11 cellular contexts compared by ENCODE assay signal in the genomic region with DNA sequence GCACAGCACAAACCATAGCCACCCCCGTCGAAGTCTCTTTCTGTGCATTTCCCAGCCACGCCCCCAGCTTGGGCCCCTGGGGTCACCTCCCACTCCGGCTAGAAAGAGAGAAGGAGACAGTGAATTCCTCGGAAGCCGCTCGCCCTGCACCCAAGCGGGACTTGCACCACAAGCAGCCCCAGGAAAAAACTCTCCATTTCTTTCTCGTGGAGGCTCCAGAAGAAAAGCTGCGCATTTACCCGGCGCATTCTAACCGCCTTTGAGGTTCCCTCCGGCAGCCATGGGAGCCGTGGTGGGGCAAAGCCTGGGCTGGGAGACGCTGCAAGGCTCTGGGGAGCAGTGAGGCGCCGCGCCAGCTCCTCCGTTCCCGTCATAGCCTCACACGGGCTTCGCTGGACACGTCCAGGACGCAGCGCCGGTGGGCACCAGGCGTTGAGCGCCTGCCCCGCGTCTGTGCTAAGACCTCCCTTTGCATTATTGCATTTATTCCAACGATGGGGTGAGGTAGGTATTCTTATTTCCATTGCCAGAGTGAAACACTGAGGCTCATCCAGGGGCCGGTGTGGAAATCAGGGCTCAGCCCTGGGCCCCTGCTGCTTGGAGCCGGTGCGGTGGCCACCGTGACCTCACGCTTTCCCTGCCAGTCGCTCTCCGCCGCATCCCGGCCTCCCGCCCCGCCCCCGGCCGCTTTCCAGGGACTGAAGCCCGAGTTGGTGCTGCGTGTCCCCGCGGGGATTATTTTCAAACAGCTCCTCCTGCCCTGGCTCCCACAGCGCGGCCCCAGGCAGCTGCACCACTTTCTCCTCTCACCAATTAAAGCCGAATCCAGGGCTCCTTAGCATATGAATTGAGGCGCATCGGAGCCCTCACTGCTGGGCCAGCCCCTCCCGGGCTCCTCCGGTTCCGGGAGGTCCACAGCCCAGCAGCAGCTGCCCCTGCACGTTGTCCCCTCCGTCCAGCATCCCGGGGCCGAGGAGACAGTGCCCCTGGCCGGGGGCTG.
DNase-seq lines count a peak whose midpoint lies in the region; ATAC-seq and TF ChIP-seq lines count a peak whose summit lies in the region.
"Had no signal": no experiment of that assay in that cellular context is flagged by ENCODE, and none has a peak within 500 bp of the region (broad histone marks: within the 10 kb centered on the region; RNA-seq: fewer than 3 reads in every experiment).

No MANE protein-coding gene starts in this region.

- peaks cover 4% of the 10 kb centered on the region for H3K79me2 ChIP-seq in trophoblast cell (ENCODE audit: control insufficient read depth, insufficient read depth, low read length, poor library complexity)

- peak overlapping the region; percentile 89 for H4K91ac ChIP-seq in trophoblast cell (ENCODE audit: low read depth, low read length)

- peaks cover 6% of the 10 kb centered on the region for H3K79me1 ChIP-seq in trophoblast cell (ENCODE audit: low read length)

- CTCF ChIA-PET in WTC11 (lab: Charles Lee), result interaction anchor here (1.7 kb wide), 1 partner anchor 170 kb away, joined by 3 read pairs; no protein-coding TSS in a partner anchor

- H2AK5ac ChIP-seq in trophoblast cell (ENCODE audit: low read length), result no peak overlapping the region

- peak overlapping the region; percentile 76 for H3K18ac ChIP-seq in trophoblast cell (ENCODE audit: low read length)

- peak overlapping the region; percentile 91 for H3K4me2 ChIP-seq in trophoblast cell (ENCODE audit: low read length)
- H3K4me2 ChIP-seq: KMS-11 had no signal

- H2BK120ac ChIP-seq in trophoblast cell (ENCODE audit: insufficient read depth, low read length, poor library complexity), result peak overlapping the region; percentile 79

- peaks cover 43% of the 10 kb centered on the region for H3K4me1 Mint-ChIP-seq in WTC11
- H3K4me1 Mint-ChIP-seq: central memory CD8-positive, alpha-beta T cell had no signal

- H2AFZ ChIP-seq in trophoblast cell (ENCODE audit: insufficient read depth, low read length, poor library complexity), result peak overlapping the region; percentile 79

- H4K12ac ChIP-seq in trophoblast cell (ENCODE audit: low read depth, low read length), result no peak overlapping the region

- H2BK12ac ChIP-seq in trophoblast cell (ENCODE audit: low read length), result peak overlapping the region; percentile 81

- peaks cover 20% of the 10 kb centered on the region for H3K27me3 Mint-ChIP-seq in WTC11 (ENCODE audit: low read depth)

- POLR2A ChIA-PET in WTC11 (lab: Charles Lee), result interaction anchor here (0.8 to 2.0 kb wide), 2 partner anchors 21 to 181 kb away, joined by 3 to 4 read pairs; no protein-coding TSS in a partner anchor

- WGBS in trophoblast cell (ENCODE audit: extremely low coverage, insufficient coverage, insufficient read length), result no CpG with 5 or more reads among the region's 62 CpGs

- no peaks in the 10 kb centered on the region for H3K36me3 ChIP-seq in H7 (replicated peaks; ENCODE audit: control insufficient read depth, insufficient read depth, low read length)
- H3K36me3 ChIP-seq in trophoblast cell (ENCODE audit: control insufficient read depth in 1 of 2, insufficient read depth in 2 of 2, low read length in 2 of 2), result no peaks in the 10 kb centered on the region

- peak overlapping the region; percentile 40 for H3K4ac ChIP-seq in trophoblast cell (ENCODE audit: low read depth, low read length)

- H3K4me3 ChIP-seq in H7 (ENCODE audit: insufficient read depth, low read depth, low read length) (peak overlapping the region; percentile 53), trophoblast cell (ENCODE audit: low read depth, low read length) (peak overlapping the region; percentile 68)

- peak; percentile 85 for ATAC-seq in WTC11
- ATAC-seq in HG02973 (IDR thresholded peaks at IDR 0.05; ENCODE audit: unreplicated experiment), result no peak

- H2BK5ac ChIP-seq in trophoblast cell (ENCODE audit: low read depth, low read length, poor library complexity), result peak overlapping the region; percentile 53

- H3K27me3 ChIP-seq in H7 (ENCODE audit: control insufficient read depth, insufficient read depth, low read length) (peaks cover 7% of the 10 kb centered on the region), trophoblast cell (ENCODE audit: insufficient read depth, low read length) (no peaks in the 10 kb centered on the region)

- H3K27ac Mint-ChIP-seq in WTC11, result peak overlapping the region; percentile 89

- no peaks in the 10 kb centered on the region for H3K9me3 ChIP-seq in trophoblast cell (ENCODE audit: insufficient read depth, low read depth, low read length)

- TF ChIP-seq CTCF in WTC11 (IDR thresholded peaks at IDR 0.05), result no peak

- H3K27ac ChIP-seq in trophoblast cell (ENCODE audit: low read depth, low read length), result peak overlapping the region; percentile 6
- H3K27ac ChIP-seq: KMS-11 had no signal

- H4K8ac ChIP-seq in trophoblast cell (ENCODE audit: low read depth, low read length), result peak overlapping the region; percentile 61

- H3K36me3 Mint-ChIP-seq in WTC11, result no peaks in the 10 kb centered on the region

- H3K14ac ChIP-seq in trophoblast cell (ENCODE audit: low read length), result peak overlapping the region; percentile 76

- H3K4me3 Mint-ChIP-seq in WTC11, result peak overlapping the region; percentile 78
- H3K4me3 Mint-ChIP-seq: central memory CD8-positive, alpha-beta T cell had no signal

- H3K9ac ChIP-seq in trophoblast cell (ENCODE audit: low read length), result peak overlapping the region; percentile 72
- H3K9ac ChIP-seq: KMS-11 had no signal

- peak; percentile 92 for DNase-seq in H7
- peak; percentile 79 for DNase-seq in WTC11 (ENCODE audit: low spot score)
- DNase-seq in hippocampal formation (lab: John Stamatoyannopoulos, UW), result peak; percentile 25 to 60
- DNase-seq in trophoblast cell, result no peak
- no peak for DNase-seq in NCI-H1930 (lab: John Stamatoyannopoulos, UW)
- no peak for DNase-seq in NCI-H446 (lab: John Stamatoyannopoulos, UW)
- no peak for DNase-seq in H4 (ENCODE audit: low spot score)
- DNase-seq: T1000 had no signal

- H3K4me1 ChIP-seq in trophoblast cell (ENCODE audit: control insufficient read depth in 1 of 2, insufficient read depth in 2 of 2, low read length in 2 of 2), result peaks cover 45 to 46% of the 10 kb centered on the region in 2 experiments

- H3K9me3 Mint-ChIP-seq in WTC11, result no peaks in the 10 kb centered on the region
- H3K9me3 Mint-ChIP-seq: central memory CD8-positive, alpha-beta T cell had no signal

- no peak overlapping the region for H3K23ac ChIP-seq in trophoblast cell (ENCODE audit: low read length)

TF ChIP-seq in WTC11, 78 proteins besides CTCF, POLR2A, EP300 and RAD21 (continues in another document):
- TF ChIP-seq ZNF396 (CRISPR knock-in tag; IDR thresholded peaks at IDR 0.05; ENCODE audit: borderline replicate concordance) (no peak), ZNF416 (CRISPR knock-in tag; IDR thresholded peaks at IDR 0.05) (no peak), ZNF423 (CRISPR knock-in tag; IDR thresholded peaks at IDR 0.05) (peak; percentile 83), ZNF232 (CRISPR knock-in tag; IDR thresholded peaks at IDR 0.05) (no peak), ATF1 (CRISPR knock-in tag; IDR thresholded peaks at IDR 0.05) (no peak), SP1 (CRISPR knock-in tag; conservative IDR thresholded peaks at IDR 0.05) (peak; percentile 21; the same call in 1 of the 2 replicates), CREM (CRISPR knock-in tag; IDR thresholded peaks at IDR 0.05) (0 out of 2 replicates have a peak, but pooled peaks have one; percentile 12), GABPB1 (CRISPR knock-in tag; IDR thresholded peaks at IDR 0.05) (no peak)
- TF ChIP-seq, protein P1, sequence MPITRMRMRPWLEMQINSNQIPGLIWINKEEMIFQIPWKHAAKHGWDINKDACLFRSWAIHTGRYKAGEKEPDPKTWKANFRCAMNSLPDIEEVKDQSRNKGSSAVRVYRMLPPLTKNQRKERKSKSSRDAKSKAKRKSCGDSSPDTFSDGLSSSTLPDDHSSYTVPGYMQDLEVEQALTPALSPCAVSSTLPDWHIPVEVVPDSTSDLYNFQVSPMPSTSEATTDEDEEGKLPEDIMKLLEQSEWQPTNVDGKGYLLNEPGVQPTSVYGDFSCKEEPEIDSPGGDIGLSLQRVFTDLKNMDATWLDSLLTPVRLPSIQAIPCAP (CRISPR knock-in tag; IDR thresholded peaks at IDR 0.05), result no peak
- TF ChIP-seq, protein P2, sequence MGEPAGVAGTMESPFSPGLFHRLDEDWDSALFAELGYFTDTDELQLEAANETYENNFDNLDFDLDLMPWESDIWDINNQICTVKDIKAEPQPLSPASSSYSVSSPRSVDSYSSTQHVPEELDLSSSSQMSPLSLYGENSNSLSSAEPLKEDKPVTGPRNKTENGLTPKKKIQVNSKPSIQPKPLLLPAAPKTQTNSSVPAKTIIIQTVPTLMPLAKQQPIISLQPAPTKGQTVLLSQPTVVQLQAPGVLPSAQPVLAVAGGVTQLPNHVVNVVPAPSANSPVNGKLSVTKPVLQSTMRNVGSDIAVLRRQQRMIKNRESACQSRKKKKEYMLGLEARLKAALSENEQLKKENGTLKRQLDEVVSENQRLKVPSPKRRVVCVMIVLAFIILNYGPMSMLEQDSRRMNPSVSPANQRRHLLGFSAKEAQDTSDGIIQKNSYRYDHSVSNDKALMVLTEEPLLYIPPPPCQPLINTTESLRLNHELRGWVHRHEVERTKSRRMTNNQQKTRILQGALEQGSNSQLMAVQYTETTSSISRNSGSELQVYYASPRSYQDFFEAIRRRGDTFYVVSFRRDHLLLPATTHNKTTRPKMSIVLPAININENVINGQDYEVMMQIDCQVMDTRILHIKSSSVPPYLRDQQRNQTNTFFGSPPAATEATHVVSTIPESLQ (CRISPR knock-in tag; IDR thresholded peaks at IDR 0.05), result no peak
- TF ChIP-seq, protein P3, sequence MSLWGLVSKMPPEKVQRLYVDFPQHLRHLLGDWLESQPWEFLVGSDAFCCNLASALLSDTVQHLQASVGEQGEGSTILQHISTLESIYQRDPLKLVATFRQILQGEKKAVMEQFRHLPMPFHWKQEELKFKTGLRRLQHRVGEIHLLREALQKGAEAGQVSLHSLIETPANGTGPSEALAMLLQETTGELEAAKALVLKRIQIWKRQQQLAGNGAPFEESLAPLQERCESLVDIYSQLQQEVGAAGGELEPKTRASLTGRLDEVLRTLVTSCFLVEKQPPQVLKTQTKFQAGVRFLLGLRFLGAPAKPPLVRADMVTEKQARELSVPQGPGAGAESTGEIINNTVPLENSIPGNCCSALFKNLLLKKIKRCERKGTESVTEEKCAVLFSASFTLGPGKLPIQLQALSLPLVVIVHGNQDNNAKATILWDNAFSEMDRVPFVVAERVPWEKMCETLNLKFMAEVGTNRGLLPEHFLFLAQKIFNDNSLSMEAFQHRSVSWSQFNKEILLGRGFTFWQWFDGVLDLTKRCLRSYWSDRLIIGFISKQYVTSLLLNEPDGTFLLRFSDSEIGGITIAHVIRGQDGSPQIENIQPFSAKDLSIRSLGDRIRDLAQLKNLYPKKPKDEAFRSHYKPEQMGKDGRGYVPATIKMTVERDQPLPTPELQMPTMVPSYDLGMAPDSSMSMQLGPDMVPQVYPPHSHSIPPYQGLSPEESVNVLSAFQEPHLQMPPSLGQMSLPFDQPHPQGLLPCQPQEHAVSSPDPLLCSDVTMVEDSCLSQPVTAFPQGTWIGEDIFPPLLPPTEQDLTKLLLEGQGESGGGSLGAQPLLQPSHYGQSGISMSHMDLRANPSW (CRISPR knock-in tag; conservative IDR thresholded peaks at IDR 0.05; ENCODE audit: low read depth), result no peak

Comparison
In these comparisons a context has a peak if more than half of its experiments do, and no peak if none do; other contexts are left out.
1. DNase-seq: peak in H7 (single experiment), WTC11 (single experiment) and hippocampal formation (2 of 2); none in trophoblast cell (0 of 2), NCI-H1930 (0 of 2), NCI-H446 (0 of 2) and H4 (single experiment).